Comparison of ENCODE assay signal across 26 cellular contexts in genomic region chr19:43626838-43627237, GRCh38.
"Had no signal": no experiment of that assay in that cellular context is flagged by ENCODE, and none has a peak within 500 bp of the region (broad histone marks: within the 10 kb centered on the region; RNA-seq: fewer than 3 reads in every experiment).

No MANE protein-coding gene starts in this region.

- H3K36me3 Mint-ChIP-seq: activated naive CD8-positive, alpha-beta T cell; T-cell had no signal

- H3K27me3 Mint-ChIP-seq: activated T-helper 17 cell treated with anti-CD3 and anti-CD28 coated beads, Interleukin-2, amount 50 U/mL, for 72 hours; brain had no signal

- H3K27ac ChIP-seq: SK-N-MC, VCaP had no signal

- H3K9me3 Mint-ChIP-seq: activated CD4-positive, alpha-beta memory T cell treated with anti-CD3 and anti-CD28 coated beads, Interleukin-2, amount 10 ng/mL, durations not matched to agents 7 days and 5 days; activated CD4-positive, alpha-beta T cell treated with anti-CD3 and anti-CD28 coated beads, Interleukin-2, amount 10 ng/mL, durations not matched to agents 7 days and 5 days; activated naive CD4-positive, alpha-beta T cell treated with anti-CD3 and anti-CD28 coated beads for 36 hours; activated T-helper 17 cell treated with anti-CD3 and anti-CD28 coated beads, Interleukin-2, amount 50 U/mL, for 72 hours; brain; T-cell had no signal

- DNase-seq: activated CD4-positive, alpha-beta memory T cell treated with anti-CD3 and anti-CD28 coated beads, Interleukin-2, amount 10 ng/mL, durations not matched to agents 7 days and 5 days; activated CD4-positive, alpha-beta T cell treated with anti-CD3 and anti-CD28 coated beads, Interleukin-2, amount 10 ng/mL, durations not matched to agents 7 days and 5 days; activated CD4-positive, CD25-positive, alpha-beta regulatory T cell; activated gamma-delta T cell; activated T-cell treated with anti-CD3 and anti-CD28 coated beads for 4 hours; NCI-H1092 treated with DMSO at 0.1 percent for 48 hours; NCI-H1417 treated with DMSO at 0.1 percent for 48 hours; NCI-H1694; NCI-H2029 treated with DMSO at 0.1 percent for 48 hours; NCI-H345; NCI-H510A; NCI-H69; NK-92 treated with Interleukin-12 subunit alpha and Interleukin-12 subunit beta, amount 100 ng/mL, for 24 hours; RPMI8226; T-cell; T-helper 2 cell; T1000 had no signal

- ATAC-seq: activated T-helper 17 cell treated with anti-CD3 and anti-CD28 coated beads, Interleukin-2, amount 50 U/mL, for 72 hours; Panc1; Right ventricle myocardium inferior; T-cell had no signal

- H3K9me3 ChIP-seq: MG63 had no signal

- H3K4me3 ChIP-seq: MG63, SK-N-MC had no signal

- H3K27ac Mint-ChIP-seq: activated CD4-positive, alpha-beta memory T cell treated with anti-CD3 and anti-CD28 coated beads, Interleukin-2, amount 10 ng/mL, durations not matched to agents 7 days and 5 days; activated CD4-positive, alpha-beta T cell treated with anti-CD3 and anti-CD28 coated beads, Interleukin-2, amount 10 ng/mL, durations not matched to agents 7 days and 5 days; activated naive CD4-positive, alpha-beta T cell treated with anti-CD3 and anti-CD28 coated beads for 36 hours; activated naive CD8-positive, alpha-beta T cell; activated T-helper 17 cell treated with anti-CD3 and anti-CD28 coated beads, Interleukin-2, amount 50 U/mL, for 72 hours; T-cell had no signal

- H3K36me3 ChIP-seq: MG63 had no signal

- H3K4me3 Mint-ChIP-seq: activated CD4-positive, alpha-beta memory T cell treated with anti-CD3 and anti-CD28 coated beads, Interleukin-2, amount 10 ng/mL, durations not matched to agents 7 days and 5 days; activated CD4-positive, alpha-beta T cell treated with anti-CD3 and anti-CD28 coated beads, Interleukin-2, amount 10 ng/mL, durations not matched to agents 7 days and 5 days; activated naive CD8-positive, alpha-beta T cell; activated T-helper 17 cell treated with anti-CD3 and anti-CD28 coated beads, Interleukin-2, amount 50 U/mL, for 72 hours; brain; T-cell had no signal
